Comparison of ENCODE assay signal across 29 cellular contexts in the genomic region with DNA sequence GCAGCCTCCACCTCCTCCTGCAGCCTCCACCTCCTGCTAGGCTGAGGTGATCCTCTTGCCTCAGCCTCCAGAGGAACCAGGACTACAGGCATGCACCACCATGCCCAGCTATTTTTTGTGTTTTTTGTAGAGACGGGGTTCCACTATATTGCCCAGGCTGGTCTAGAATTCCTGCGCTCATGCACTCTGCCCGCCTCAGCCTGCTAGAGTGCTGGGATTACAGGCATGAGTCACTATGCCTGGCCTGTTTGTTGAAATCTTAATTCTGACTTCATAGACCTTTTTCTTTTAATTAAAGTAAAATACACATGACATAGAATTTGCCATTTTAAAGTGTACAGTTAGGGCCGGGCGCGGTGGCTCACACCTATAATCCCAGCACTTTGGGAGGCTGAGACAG.
"Had no signal": no experiment of that assay in that cellular context is flagged by ENCODE, and none has a peak within 500 bp of the region (broad histone marks: within the 10 kb centered on the region; RNA-seq: fewer than 3 reads in every experiment).

No MANE protein-coding gene starts in this region.

- H3K27ac Mint-ChIP-seq: activated naive CD4-positive, alpha-beta T cell treated with anti-CD3 and anti-CD28 coated beads, Interleukin-2, amount 50 U/mL, for 72 hours; activated T-cell treated with anti-CD3 and anti-CD28 coated beads, Interleukin-2, amount 50 U/mL, for 72 hours; nephron progenitor cell; progenitor cell of endocrine pancreas; stimulated activated memory B cell treated with anti-CD40 and anti-IgM and Interleukin-4, amounts not matched to agents 10 μg/mL and 1 μg/mL and 100 μg/mL, for 72 hours; T-helper 2 cell treated with Interferon-gamma antibody and Interleukin-4, amounts not matched to agents 5 μg/mL and 100 μg/mL, for 36 hours had no signal

- ATAC-seq: activated CD4-positive, alpha-beta T cell treated with anti-CD3 and anti-CD28 coated beads for 36 hours; activated naive CD4-positive, alpha-beta T cell treated with anti-CD3 and anti-CD28 coated beads, Interleukin-2, amount 50 U/mL, for 72 hours; activated T-cell treated with anti-CD3 and anti-CD28 coated beads, Interleukin-2, amount 50 U/mL, for 72 hours; gastrocnemius medialis; stimulated activated memory B cell treated with anti-CD40 and anti-IgM and Interleukin-4, amounts not matched to agents 10 μg/mL and 1 μg/mL and 100 μg/mL, for 72 hours; stimulated activated naive CD8-positive, alpha-beta T cell treated with anti-CD3 and anti-CD28 coated beads, Interleukin-15, amount 100 ng/mL, for 72 hours had no signal

- H3K27me3 Mint-ChIP-seq: activated CD4-positive, alpha-beta T cell treated with anti-CD3 and anti-CD28 coated beads for 36 hours; progenitor cell of endocrine pancreas; stimulated activated memory B cell treated with anti-CD40 and anti-IgM and Interleukin-4, amounts not matched to agents 10 μg/mL and 1 μg/mL and 100 μg/mL, for 72 hours; stimulated activated naive CD8-positive, alpha-beta T cell treated with anti-CD3 and anti-CD28 coated beads, Interleukin-15, amount 100 ng/mL, for 72 hours had no signal

- H3K27me3 ChIP-seq: ovary, thyroid gland, upper lobe of right lung had no signal

- DNase-seq: activated CD4-positive, alpha-beta T cell treated with anti-CD3 and anti-CD28 coated beads for 36 hours; activated CD4-positive, CD25-positive, alpha-beta regulatory T cell; activated naive CD4-positive, alpha-beta T cell; activated T-cell treated with anti-CD3 and anti-CD28 coated beads for 4 hours; activated T-cell treated with anti-CD3 and anti-CD28 coated beads, Interleukin-2, amount 50 U/mL, for 72 hours; anterior cingulate cortex; dermis blood vessel endothelial cell; effector CD4-positive, alpha-beta T cell; gastrocnemius medialis; glutamatergic neuron; islet precursor cell; left ventricle myocardium inferior; mammary epithelial cell; nephron progenitor cell; ovary; retina; stimulated activated CD4-positive, alpha-beta T cell treated with anti-CD3 and anti-CD28 coated beads, Interleukin-1b, Interleukin-23, amount 100 ng/mL, for 48 hours; stimulated activated CD4-positive, alpha-beta T cell treated with anti-CD3 and anti-CD28 coated beads, Interleukin-4, amount 100 ng/mL, for 4 hours; stimulated activated CD8-positive, alpha-beta memory T cell treated with anti-CD3 and anti-CD28 coated beads, Interleukin-4, amount 100 ng/mL, for 48 hours; stimulated activated naive CD8-positive, alpha-beta T cell treated with anti-CD3 and anti-CD28 coated beads, Interleukin-15, amount 100 ng/mL, for 72 hours; thyroid gland; upper lobe of right lung had no signal

- H3K4me1 ChIP-seq: gastrocnemius medialis, thyroid gland, upper lobe of right lung had no signal

- H3K27ac ChIP-seq: epithelial cell of prostate, gastrocnemius medialis, left ventricle myocardium inferior, ovary, skin epidermis, thyroid gland, upper lobe of right lung had no signal

- H3K4me3 ChIP-seq: gastrocnemius medialis, left ventricle myocardium inferior, ovary, skin epidermis, thyroid gland, upper lobe of right lung had no signal

- H3K4me1 Mint-ChIP-seq: stimulated activated memory B cell treated with anti-CD40 and anti-IgM and Interleukin-4, amounts not matched to agents 10 μg/mL and 1 μg/mL and 100 μg/mL, for 72 hours had no signal

- H3K4me3 Mint-ChIP-seq: activated CD4-positive, alpha-beta T cell treated with anti-CD3 and anti-CD28 coated beads for 36 hours; activated CD8-positive, alpha-beta T cell treated with anti-CD3 and anti-CD28 coated beads, Interleukin-2, amount 10 ng/mL, durations not matched to agents 7 days and 5 days; nephron progenitor cell; stimulated activated memory B cell treated with anti-CD40 and anti-IgM and Interleukin-4, amounts not matched to agents 10 μg/mL and 1 μg/mL and 100 μg/mL, for 72 hours; T-helper 2 cell treated with Interferon-gamma antibody and Interleukin-4, amounts not matched to agents 5 μg/mL and 100 μg/mL, for 36 hours had no signal

- H3K9me3 ChIP-seq: gastrocnemius medialis, left ventricle myocardium inferior, ovary, thyroid gland, upper lobe of right lung had no signal

- H3K9me3 Mint-ChIP-seq: nephron progenitor cell; T-helper 2 cell treated with Interferon-gamma antibody and Interleukin-4, amounts not matched to agents 5 μg/mL and 100 μg/mL, for 36 hours had no signal

- H3K36me3 ChIP-seq: gastrocnemius medialis, left ventricle myocardium inferior, ovary had no signal
